ENCODE assay signal across 17 cellular contexts in the genomic region with DNA sequence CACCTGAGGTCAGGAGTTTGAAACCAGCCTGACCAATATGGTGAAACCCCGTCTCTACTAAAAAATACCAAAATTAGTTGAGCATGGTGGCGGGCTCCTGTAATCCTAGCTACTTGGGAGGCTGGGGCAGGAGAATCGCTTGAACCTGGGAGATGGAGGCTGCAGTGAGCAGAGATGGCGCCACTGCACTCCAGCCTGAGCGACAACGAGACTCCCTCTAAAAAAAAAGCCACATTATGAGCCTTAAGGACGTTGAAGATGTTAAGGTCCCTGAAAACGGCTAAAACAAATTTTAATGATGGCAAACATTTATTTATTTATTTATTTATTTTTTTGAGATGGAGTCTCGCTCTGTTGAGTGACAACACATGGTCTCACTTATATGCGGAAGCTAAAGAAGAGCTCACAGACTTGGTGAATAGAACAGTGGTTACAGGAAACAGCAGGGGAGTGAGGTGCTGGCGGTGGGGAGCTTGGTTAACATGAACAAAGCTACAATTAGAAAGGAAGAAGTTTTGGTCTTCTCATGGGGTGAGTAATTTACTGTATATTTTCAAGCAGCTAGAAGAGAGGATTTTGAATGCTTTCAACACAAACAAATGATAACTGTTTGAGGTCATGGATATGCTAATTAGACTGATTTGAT. TPM values are rescaled to one million over a fixed set of nuclear protein-coding genes. Genes with fewer than 3 reads are reported as not detected.
DNase-seq lines count a peak whose midpoint lies in the region; ATAC-seq and TF ChIP-seq lines count a peak whose summit lies in the region.
"Had no signal": no experiment of that assay in that cellular context is flagged by ENCODE, and none has a peak within 500 bp of the region (broad histone marks: within the 10 kb centered on the region; RNA-seq: fewer than 3 reads in every experiment).

No MANE protein-coding gene starts in this region.

- no peak for TF ChIP-seq CTCF in mucosa of descending colon (IDR thresholded peaks at IDR 0.05)
- TF ChIP-seq CTCF in body of pancreas (IDR thresholded peaks at IDR 0.05): no peak

- H3K36me3 ChIP-seq in mucosa of descending colon (ENCODE audit: low read depth) (no peaks in the 10 kb centered on the region), body of pancreas (replicated peaks in 1 of 2; ENCODE audit: insufficient read depth in 1 of 2, low read depth in 2 of 2) (no peaks in the 10 kb centered on the region)
- H3K36me3 ChIP-seq: left ventricle myocardium inferior, transverse colon had no signal

- intact Hi-C loops in mucosa of descending colon (cut with DNase I, micrococcal nuclease): no loop called here
- intact Hi-C loops in body of pancreas (cut with DNase I): no loop called here

- H3K9me3 ChIP-seq in mucosa of descending colon (no peaks in the 10 kb centered on the region), body of pancreas (no peaks in the 10 kb centered on the region)
- H3K9me3 ChIP-seq: left ventricle myocardium inferior, psoas muscle, transverse colon had no signal

- no peak overlapping the region for H3K27ac ChIP-seq in body of pancreas
- H3K27ac ChIP-seq: KMS-11, left ventricle myocardium inferior, psoas muscle, transverse colon had no signal

- H3K4me1 ChIP-seq in mucosa of descending colon (ENCODE audit: low read depth) (no peaks in the 10 kb centered on the region), body of pancreas (peaks cover 8% of the 10 kb centered on the region)
- H3K4me1 ChIP-seq: psoas muscle, transverse colon had no signal

- DNase-seq in activated effector memory CD4-positive, alpha-beta T cell treated with Interleukin-2 at 50 U/mL for 16 hours: peak; percentile 8
- no peak for DNase-seq in activated effector memory CD4-positive, alpha-beta T cell treated with anti-CD3 and anti-CD28 coated beads, Interleukin-2, amount 50 U/mL, for 16 hours
- peak; percentile 39 for DNase-seq in activated CD8-positive, alpha-beta memory T cell treated with anti-CD3 and anti-CD28 coated beads, Interleukin-2, amount 50 U/mL, for 4 hours
- DNase-seq in mucosa of descending colon: no peak
- DNase-seq in left lobe of liver (ENCODE audit: low spot score): no peak
- no peak for DNase-seq in body of pancreas
- no peak for DNase-seq in cortex of kidney (lab: John Stamatoyannopoulos, UW)
- DNase-seq in T-helper 9 cell: no peak
- DNase-seq: activated B cell treated with CpG ODN at 0.5 μM for 24 hours; foreskin fibroblast; left ventricle myocardium inferior; NCI-H1694 treated with DMSO at 0.1 percent for 48 hours; NCI-H510A treated with DMSO at 0.1 percent for 48 hours; psoas muscle; stimulated activated CD4-positive, alpha-beta T cell treated with anti-CD3 and anti-CD28 coated beads, Interleukin-12 subunit alpha, Interleukin-12 subunit beta, amount 100 ng/mL, for 4 hours; transverse colon had no signal

- WGBS in body of pancreas, 2 donors: 81 to 87% methylated on average over 11 of the region's 11 CpGs

- no peaks in the 10 kb centered on the region for H3K27me3 ChIP-seq in body of pancreas
- H3K27me3 ChIP-seq: transverse colon had no signal

- TF ChIP-seq POLR2A in body of pancreas (IDR thresholded peaks at IDR 0.05): no peak

- H3K4me3 ChIP-seq in mucosa of descending colon (no peak overlapping the region), body of pancreas (no peak overlapping the region)
- H3K4me3 ChIP-seq: left ventricle myocardium inferior, psoas muscle, transverse colon had no signal

- ATAC-seq in mucosa of descending colon (peak; percentile 32), left lobe of liver (no peak), body of pancreas (no peak)

RNA-seq across cellular contexts. Expression of gene TCP10L, which starts 47.1 kb away (rescaled TPM):
- 1 to 10 TPM in 1 of 3 donors, under 1 TPM in 1, not detected in 1; 0.14 to 2.1 TPM for total RNA-seq in mucosa of descending colon
- total RNA-seq in left lobe of liver: 4.1 TPM
- total RNA-seq in body of pancreas: under 1 TPM in 1 of 2 donors, not detected in 1; 0.26 TPM

Comparison
In these comparisons a context has a peak if more than half of its experiments do, and no peak if none do; other contexts are left out.
1. DNase-seq: peak in activated effector memory CD4-positive, alpha-beta T cell treated with Interleukin-2 at 50 U/mL for 16 hours (single experiment) and activated CD8-positive, alpha-beta memory T cell treated with anti-CD3 and anti-CD28 coated beads, Interleukin-2, amount 50 U/mL, for 4 hours (single experiment); none in activated effector memory CD4-positive, alpha-beta T cell treated with anti-CD3 and anti-CD28 coated beads, Interleukin-2, amount 50 U/mL, for 16 hours (single experiment), mucosa of descending colon (0 of 3), left lobe of liver (single experiment), body of pancreas (0 of 4), cortex of kidney (single experiment) and T-helper 9 cell (single experiment).